ENCODE assay signal across 1 cellular context in genomic region chr17:80259642-80260535, GRCh38.
TF ChIP-seq lines count a peak whose summit lies in the region.

No MANE protein-coding gene starts in this region.

TF ChIP-seq in HepG2, 621 proteins besides CTCF, POLR2A, EP300 and RAD21 (continued from another document and continues in another):
- TF ChIP-seq ZNF503 (CRISPR knock-in tag; IDR thresholded peaks at IDR 0.05): no peak; the same call in 1 of the 2 replicates
- TF ChIP-seq ZNF136 (CRISPR knock-in tag; IDR thresholded peaks at IDR 0.05; ENCODE audit: low read depth): no peak
- TF ChIP-seq POLR2AphosphoS2 (IDR thresholded peaks at IDR 0.05; ENCODE audit: low read depth, low read length): no peak
- TF ChIP-seq FOXJ3 (CRISPR knock-in tag; IDR thresholded peaks at IDR 0.05; ENCODE audit: borderline replicate concordance): no peak
- no peak for TF ChIP-seq EHMT2 (IDR thresholded peaks at IDR 0.05; ENCODE audit: borderline replicate concordance, low read depth, low read length)
- TF ChIP-seq ZHX1 (CRISPR knock-in tag; IDR thresholded peaks at IDR 0.05; ENCODE audit: low read depth): no peak
- no peak for TF ChIP-seq ZNF784 (CRISPR knock-in tag; IDR thresholded peaks at IDR 0.05; ENCODE audit: borderline replicate concordance)
- no peak; the same call in 1 of the 2 replicates for TF ChIP-seq ISL2 (CRISPR knock-in tag; IDR thresholded peaks at IDR 0.05)
- TF ChIP-seq CREB1 (IDR thresholded peaks at IDR 0.05): no peak
- no peak for TF ChIP-seq CREB1 (CRISPR knock-in tag; IDR thresholded peaks at IDR 0.05)
- no peak for TF ChIP-seq ZNF407 (CRISPR knock-in tag; IDR thresholded peaks at IDR 0.05; ENCODE audit: not compliant biosample characterization)
- no peak for TF ChIP-seq ZFP91 (CRISPR knock-in tag; IDR thresholded peaks at IDR 0.05; ENCODE audit: borderline replicate concordance)
- no peak for TF ChIP-seq ZNF20 (CRISPR knock-in tag; IDR thresholded peaks at IDR 0.05)
- TF ChIP-seq ATF3 (CRISPR knock-in tag; IDR thresholded peaks at IDR 0.05): peak; percentile 13; the same call in 1 of the 2 replicates
- TF ChIP-seq GPN1 (CRISPR knock-in tag; IDR thresholded peaks at IDR 0.05; ENCODE audit: borderline replicate concordance): no peak
- TF ChIP-seq MZF1 (CRISPR knock-in tag; IDR thresholded peaks at IDR 0.05; ENCODE audit: borderline replicate concordance): no peak
- no peak for TF ChIP-seq ZNF513 (CRISPR knock-in tag; conservative IDR thresholded peaks at IDR 0.05)
- TF ChIP-seq ZNF709 (CRISPR knock-in tag; IDR thresholded peaks at IDR 0.05): no peak; the same call in 1 of the 2 replicates
- TF ChIP-seq SOX5 (CRISPR knock-in tag; IDR thresholded peaks at IDR 0.05; ENCODE audit: borderline replicate concordance): no peak; the same call in 1 of the 2 replicates
- TF ChIP-seq CBX2 (IDR thresholded peaks at IDR 0.05; ENCODE audit: low read depth, low read length): no peak
- no peak for TF ChIP-seq CBX2 (CRISPR knock-in tag; IDR thresholded peaks at IDR 0.05; ENCODE audit: low read depth)
- no peak for TF ChIP-seq NR2F1 (CRISPR knock-in tag; IDR thresholded peaks at IDR 0.05)
- no peak for TF ChIP-seq CHCHD3 (CRISPR knock-in tag; IDR thresholded peaks at IDR 0.05)
- TF ChIP-seq PREB (CRISPR knock-in tag; IDR thresholded peaks at IDR 0.05): no peak
- peak; percentile 69; the same call in 1 of the 2 replicates for TF ChIP-seq FOXC1 (CRISPR knock-in tag; IDR thresholded peaks at IDR 0.05; ENCODE audit: borderline replicate concordance)
- no peak for TF ChIP-seq ZNF224 (CRISPR knock-in tag; IDR thresholded peaks at IDR 0.05)
- no peak for TF ChIP-seq LCORL (IDR thresholded peaks at IDR 0.05)
- TF ChIP-seq LCORL (CRISPR knock-in tag; IDR thresholded peaks at IDR 0.05): no peak
- TF ChIP-seq ZBTB44 (CRISPR knock-in tag; IDR thresholded peaks at IDR 0.05): no peak
- peak; percentile 23; the same call in 1 of the 2 replicates for TF ChIP-seq ZSCAN31 (CRISPR knock-in tag; IDR thresholded peaks at IDR 0.05; ENCODE audit: low read depth)
- no peak for TF ChIP-seq KLF13 (CRISPR knock-in tag; IDR thresholded peaks at IDR 0.05)
- TF ChIP-seq ZNF839 (CRISPR knock-in tag; IDR thresholded peaks at IDR 0.05; ENCODE audit: borderline replicate concordance): no peak
- TF ChIP-seq ZNF883 (CRISPR knock-in tag; IDR thresholded peaks at IDR 0.05; ENCODE audit: not compliant biosample characterization): peak; percentile 65
